In genomic region chr20:35991142-35991771, GRCh38 we compare ENCODE assay signal across 9 cellular contexts. TPM values are rescaled to one million over a fixed set of nuclear protein-coding genes. Genes with fewer than 3 reads are reported as not detected.
A peak's percentile ranks its signal among the peaks of the same experiment; 100 is the strongest.
DNase-seq lines count a peak whose midpoint lies in the region; ATAC-seq and TF ChIP-seq lines count a peak whose summit lies in the region.
"Had no signal": no experiment of that assay in that cellular context is flagged by ENCODE, and none has a peak within 500 bp of the region (broad histone marks: within the 10 kb centered on the region; RNA-seq: fewer than 3 reads in every experiment).

No MANE protein-coding gene starts in this region.

- POLR2A ChIA-PET in naive thymus-derived CD4-positive, alpha-beta T cell (lab: Charles Lee) = no interaction called here

- no peaks in the 10 kb centered on the region for H3K9me3 Mint-ChIP-seq in naive thymus-derived CD4-positive, alpha-beta T cell

- intact Hi-C loops in breast epithelium (cut with DNase I; ENCODE audit: low total_unique reads) = no loop called here
- intact Hi-C loops in naive thymus-derived CD4-positive, alpha-beta T cell (cut with micrococcal nuclease) = no loop called here

- no peak overlapping the region for H3K27ac Mint-ChIP-seq in naive thymus-derived CD4-positive, alpha-beta T cell

- peaks cover 4 to 13% (median 5%) of the 10 kb centered on the region in 7 donors for H3K4me1 Mint-ChIP-seq in naive thymus-derived CD4-positive, alpha-beta T cell

- no peaks in the 10 kb centered on the region for H3K4me1 ChIP-seq in breast epithelium
- no peaks in the 10 kb centered on the region for H3K4me1 ChIP-seq in naive thymus-derived CD4-positive, alpha-beta T cell (ENCODE audit: control insufficient read depth in 2 of 2, insufficient read depth in 2 of 2, low read length in 2 of 2)
- H3K4me1 ChIP-seq: SJCRH30 had no signal

- H3K27ac ChIP-seq in breast epithelium = no peak overlapping the region
- no peak overlapping the region for H3K27ac ChIP-seq in naive thymus-derived CD4-positive, alpha-beta T cell (ENCODE audit: low read depth, low read length)
- H3K27ac ChIP-seq: SJCRH30, tibial nerve had no signal

- H3K36me3 ChIP-seq in breast epithelium = no peaks in the 10 kb centered on the region
- H3K36me3 ChIP-seq in naive thymus-derived CD4-positive, alpha-beta T cell (ENCODE audit: control insufficient read depth in 2 of 3, insufficient read depth in 3 of 3, low read length in 3 of 3) = no peaks in the 10 kb centered on the region
- H3K36me3 ChIP-seq: SJCRH30, tibial nerve had no signal

- CTCF ChIA-PET in naive thymus-derived CD4-positive, alpha-beta T cell (lab: Charles Lee) = interaction anchor here (0.5 to 9.2 kb wide), 5 partner anchors 21 to 548 kb away, joined by 3 to 257 read pairs (median 4); no protein-coding TSS in a partner anchor

- H3K27me3 Mint-ChIP-seq in naive thymus-derived CD4-positive, alpha-beta T cell = peaks cover 0 to 23% (median 4%) of the 10 kb centered on the region in 5 donors

- H3K4me3 ChIP-seq in GM12864 (ENCODE audit: low read depth, low read length) (no peak overlapping the region), breast epithelium (no peak overlapping the region)
- H3K4me3 ChIP-seq in naive thymus-derived CD4-positive, alpha-beta T cell (ENCODE audit: low read length) = no peak overlapping the region
- H3K4me3 ChIP-seq: SJCRH30, tibial nerve had no signal

- no peaks in the 10 kb centered on the region for H3K9me3 ChIP-seq in breast epithelium
- no peaks in the 10 kb centered on the region for H3K9me3 ChIP-seq in naive thymus-derived CD4-positive, alpha-beta T cell (ENCODE audit: control insufficient read depth in 2 of 3, low read length in 3 of 3)
- H3K9me3 ChIP-seq: SJCRH30, tibial nerve had no signal

- H3K27me3 ChIP-seq in breast epithelium = no peaks in the 10 kb centered on the region
- H3K27me3 ChIP-seq in naive thymus-derived CD4-positive, alpha-beta T cell (ENCODE audit: control insufficient read depth in 2 of 2, insufficient read depth in 2 of 2, low read length in 2 of 2) = no peaks in the 10 kb centered on the region
- H3K27me3 ChIP-seq: tibial nerve had no signal

- TF ChIP-seq CTCF in GM12864 (IDR thresholded peaks at IDR 0.05; ENCODE audit: low read depth, low read length, missing control alignments) = peak; percentile 55
- TF ChIP-seq CTCF in breast epithelium (IDR thresholded peaks at IDR 0.05) = peak in 2 of 3 donors; percentile 24 to 32

- no peak for TF ChIP-seq POLR2A in breast epithelium (IDR thresholded peaks at IDR 0.05)

- no peak for DNase-seq in GM12864 (ENCODE audit: low read depth)
- peak; percentile 59 for DNase-seq in NCI-H1694 treated with DMSO at 0.1 percent for 48 hours (lab: John Stamatoyannopoulos, UW)
- DNase-seq in breast epithelium (ENCODE audit: low spot score in 2 of 2) = no peak
- peak in 1 of 9 donors; percentile 10 for DNase-seq in naive thymus-derived CD4-positive, alpha-beta T cell
- DNase-seq in NCI-H1436 treated with DMSO at 0.1 percent for 48 hours (lab: John Stamatoyannopoulos, UW) = no peak
- no peak for DNase-seq in NCI-H526 treated with DMSO at 0.1 percent for 48 hours (lab: John Stamatoyannopoulos, UW)

- peak; percentile 48 for ATAC-seq in naive thymus-derived CD4-positive, alpha-beta T cell
- no peak for ATAC-seq in GM21825 (IDR thresholded peaks at IDR 0.05; ENCODE audit: unreplicated experiment)

- H3K4me3 Mint-ChIP-seq in naive thymus-derived CD4-positive, alpha-beta T cell = no peak overlapping the region

- no peaks in the 10 kb centered on the region for H3K36me3 Mint-ChIP-seq in naive thymus-derived CD4-positive, alpha-beta T cell

RNA-seq across cellular contexts. Expression of gene CNBD2, which starts 22.9 kb away (rescaled TPM):
- total RNA-seq in breast epithelium = 1 to 10 TPM; 2.2 to 6.7 (median 2.3) TPM
- 10 to 100 TPM in 1 of 5 experiments, 1 to 10 TPM in 4; 2.6 to 10.6 (median 6.5) TPM for total RNA-seq in naive thymus-derived CD4-positive, alpha-beta T cell
- polyA plus RNA-seq in naive thymus-derived CD4-positive, alpha-beta T cell = 1 to 10 TPM; 7.7 to 9.1 TPM

RNA-seq across cellular contexts. Expression of gene SCAND1, which starts 37.0 kb away (rescaled TPM):
- 100 to 1,000 TPM in 1 of 3 donors, 10 to 100 TPM in 2; 87.5 to 103 (median 89.6) TPM for total RNA-seq in breast epithelium
- 10 to 100 TPM; 41.8 to 56.2 (median 51.7) TPM for total RNA-seq in naive thymus-derived CD4-positive, alpha-beta T cell
- 100 to 1,000 TPM; 185 to 212 TPM for polyA plus RNA-seq in naive thymus-derived CD4-positive, alpha-beta T cell
